1 cellular context compared by ENCODE assay signal in the genomic region with DNA sequence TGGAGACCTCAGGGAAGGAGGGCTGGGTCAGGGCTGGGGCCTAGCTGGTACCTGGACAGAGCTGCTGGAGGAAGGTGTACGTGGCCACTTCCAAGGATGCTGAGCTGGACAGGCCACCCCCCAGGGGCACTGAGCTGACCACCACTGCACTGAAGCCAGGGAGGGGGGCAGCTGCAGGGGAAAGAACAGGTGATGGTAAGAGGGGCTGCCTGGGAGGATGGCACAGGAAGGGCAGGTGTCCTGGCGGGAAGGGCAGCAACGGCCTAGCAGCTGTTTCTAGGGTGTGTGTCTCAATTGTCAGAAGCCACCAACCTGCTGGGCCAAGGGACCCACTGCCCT.
TF ChIP-seq lines count a peak whose summit lies in the region.

No MANE protein-coding gene starts in this region.

TF ChIP-seq in HepG2, 621 proteins besides CTCF, POLR2A, EP300 and RAD21:
- TF ChIP-seq, protein P1, sequence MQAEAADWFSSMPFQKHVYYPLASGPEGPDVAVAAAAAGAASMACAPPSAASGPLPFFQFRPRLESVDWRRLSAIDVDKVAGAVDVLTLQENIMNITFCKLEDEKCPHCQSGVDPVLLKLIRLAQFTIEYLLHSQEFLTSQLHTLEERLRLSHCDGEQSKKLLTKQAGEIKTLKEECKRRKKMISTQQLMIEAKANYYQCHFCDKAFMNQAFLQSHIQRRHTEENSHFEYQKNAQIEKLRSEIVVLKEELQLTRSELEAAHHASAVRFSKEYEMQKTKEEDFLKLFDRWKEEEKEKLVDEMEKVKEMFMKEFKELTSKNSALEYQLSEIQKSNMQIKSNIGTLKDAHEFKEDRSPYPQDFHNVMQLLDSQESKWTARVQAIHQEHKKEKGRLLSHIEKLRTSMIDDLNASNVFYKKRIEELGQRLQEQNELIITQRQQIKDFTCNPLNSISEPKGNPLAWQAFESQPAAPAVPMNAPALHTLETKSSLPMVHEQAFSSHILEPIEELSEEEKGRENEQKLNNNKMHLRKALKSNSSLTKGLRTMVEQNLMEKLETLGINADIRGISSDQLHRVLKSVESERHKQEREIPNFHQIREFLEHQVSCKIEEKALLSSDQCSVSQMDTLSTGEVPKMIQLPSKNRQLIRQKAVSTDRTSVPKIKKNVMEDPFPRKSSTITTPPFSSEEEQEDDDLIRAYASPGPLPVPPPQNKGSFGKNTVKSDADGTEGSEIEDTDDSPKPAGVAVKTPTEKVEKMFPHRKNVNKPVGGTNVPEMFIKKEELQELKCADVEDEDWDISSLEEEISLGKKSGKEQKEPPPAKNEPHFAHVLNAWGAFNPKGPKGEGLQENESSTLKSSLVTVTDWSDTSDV (CRISPR knock-in tag; IDR thresholded peaks at IDR 0.05) = 0 out of 2 replicates have a peak, but pooled peaks have one; percentile 63
- TF ChIP-seq SP4 (CRISPR knock-in tag; IDR thresholded peaks at IDR 0.05) = peak; percentile 31; the same call in 1 of the 2 replicates
- no peak for TF ChIP-seq XBP1 (CRISPR knock-in tag; IDR thresholded peaks at IDR 0.05)
- TF ChIP-seq ONECUT2 (CRISPR knock-in tag; IDR thresholded peaks at IDR 0.05) = no peak
- TF ChIP-seq ARNT (IDR thresholded peaks at IDR 0.05) = no peak
- TF ChIP-seq, protein P2, sequence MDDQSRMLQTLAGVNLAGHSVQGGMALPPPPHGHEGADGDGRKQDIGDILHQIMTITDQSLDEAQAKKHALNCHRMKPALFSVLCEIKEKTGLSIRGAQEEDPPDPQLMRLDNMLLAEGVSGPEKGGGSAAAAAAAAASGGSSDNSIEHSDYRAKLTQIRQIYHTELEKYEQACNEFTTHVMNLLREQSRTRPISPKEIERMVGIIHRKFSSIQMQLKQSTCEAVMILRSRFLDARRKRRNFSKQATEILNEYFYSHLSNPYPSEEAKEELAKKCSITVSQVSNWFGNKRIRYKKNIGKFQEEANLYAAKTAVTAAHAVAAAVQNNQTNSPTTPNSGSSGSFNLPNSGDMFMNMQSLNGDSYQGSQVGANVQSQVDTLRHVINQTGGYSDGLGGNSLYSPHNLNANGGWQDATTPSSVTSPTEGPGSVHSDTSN (CRISPR knock-in tag; IDR thresholded peaks at IDR 0.05; ENCODE audit: borderline replicate concordance) = no peak
- TF ChIP-seq CHCHD3 (CRISPR knock-in tag; IDR thresholded peaks at IDR 0.05) = 0 out of 2 replicates have a peak, but pooled peaks have one; percentile 46
